1 cellular context compared by ENCODE assay signal in genomic region chr10:18635995-18636394, GRCh38.
TF ChIP-seq lines count a peak whose summit lies in the region.

No MANE protein-coding gene starts in this region.

TF ChIP-seq in HepG2, 621 proteins besides CTCF, POLR2A, EP300 and RAD21 (continued from another document):
- TF ChIP-seq ZNF639 (CRISPR knock-in tag; conservative IDR thresholded peaks at IDR 0.05) (no peak), ZBTB7A (CRISPR knock-in tag; IDR thresholded peaks at IDR 0.05) (no peak), SPEN (CRISPR knock-in tag; IDR thresholded peaks at IDR 0.05; ENCODE audit: low read depth) (no peak), NAIF1 (CRISPR knock-in tag; IDR thresholded peaks at IDR 0.05; ENCODE audit: borderline replicate concordance) (no peak), NFIB (CRISPR knock-in tag; IDR thresholded peaks at IDR 0.05; ENCODE audit: borderline replicate concordance) (no peak), ZNF326 (CRISPR knock-in tag; IDR thresholded peaks at IDR 0.05; ENCODE audit: borderline replicate concordance) (no peak), AGO1 (IDR thresholded peaks at IDR 0.05; ENCODE audit: low read depth, low read length, poor library complexity, severe bottlenecking) (no peak), POLR2AphosphoS5 (IDR thresholded peaks at IDR 0.05; ENCODE audit: low read depth, low read length) (no peak), ATF6 (CRISPR knock-in tag; conservative IDR thresholded peaks at IDR 0.05) (no peak), PBX2 (CRISPR knock-in tag; IDR thresholded peaks at IDR 0.05) (no peak), ZSCAN30 (CRISPR knock-in tag; IDR thresholded peaks at IDR 0.05) (no peak), ZNF441 (CRISPR knock-in tag; IDR thresholded peaks at IDR 0.05; ENCODE audit: borderline replicate concordance) (no peak), FOXP4 (CRISPR knock-in tag; IDR thresholded peaks at IDR 0.05) (no peak), CENPBD1 (CRISPR knock-in tag; IDR thresholded peaks at IDR 0.05; ENCODE audit: borderline replicate concordance, low read depth) (no peak), FUBP1 (CRISPR knock-in tag; IDR thresholded peaks at IDR 0.05; ENCODE audit: borderline replicate concordance) (no peak), NR2F2 (IDR thresholded peaks at IDR 0.05; ENCODE audit: borderline replicate concordance, low read depth) (no peak), POGZ (CRISPR knock-in tag; IDR thresholded peaks at IDR 0.05) (no peak)
